ENCODE assay signal across 21 cellular contexts in genomic region chr5:167763772-167764171, GRCh38.
DNase-seq lines count a peak whose midpoint lies in the region; ATAC-seq and TF ChIP-seq lines count a peak whose summit lies in the region.
"Had no signal": no experiment of that assay in that cellular context is flagged by ENCODE, and none has a peak within 500 bp of the region (broad histone marks: within the 10 kb centered on the region; RNA-seq: fewer than 3 reads in every experiment).

No MANE protein-coding gene starts in this region.

- H3K9me3 Mint-ChIP-seq in HFFc6, result no peaks in the 10 kb centered on the region
- H3K9me3 Mint-ChIP-seq: activated CD4-positive, alpha-beta T cell treated with anti-CD3 and anti-CD28 coated beads, Interleukin-2, amount 10 ng/mL, durations not matched to agents 7 days and 5 days; CD8-positive, alpha-beta T cell; neural progenitor cell had no signal

- no peak for ATAC-seq in Right ventricle myocardium inferior
- ATAC-seq: CD8-positive, alpha-beta T cell; left lobe of liver; stimulated activated naive B cell treated with anti-CD40 and anti-IgM and Interleukin-4, amounts not matched to agents 10 μg/mL and 1 μg/mL and 100 μg/mL, for 72 hours had no signal

- no peaks in the 10 kb centered on the region for H3K36me3 Mint-ChIP-seq in HFFc6 (ENCODE audit: low read depth)
- H3K36me3 Mint-ChIP-seq: CD8-positive, alpha-beta T cell; stimulated activated naive B cell treated with anti-CD40 and anti-IgM and Interleukin-4, amounts not matched to agents 10 μg/mL and 1 μg/mL and 100 μg/mL, for 72 hours had no signal

- peak overlapping the region; percentile 28; the same call in 1 of the 2 replicates for H3K27ac Mint-ChIP-seq in HFFc6
- H3K27ac Mint-ChIP-seq: activated CD4-positive, alpha-beta T cell treated with anti-CD3 and anti-CD28 coated beads, Interleukin-2, amount 10 ng/mL, durations not matched to agents 7 days and 5 days; CD8-positive, alpha-beta T cell; neural progenitor cell; stimulated activated naive B cell treated with anti-CD40 and anti-IgM and Interleukin-4, amounts not matched to agents 10 μg/mL and 1 μg/mL and 100 μg/mL, for 72 hours had no signal

- DNase-seq in AG08395 (ENCODE audit: low spot score) (peak; percentile 52), HFFc6 (peak; percentile 62), amniotic stem cell (lab: John Stamatoyannopoulos, UW) (peak; percentile 36), head of caudate nucleus (peak in 26 of 42 donors; percentile 15 to 77 (median 38)), NCI-H2107 treated with DMSO at 0.1 percent for 48 hours (lab: John Stamatoyannopoulos, UW; ENCODE audit: unreplicated experiment) (no peak), retina (no peak), NOMO-1 (lab: John Stamatoyannopoulos, UW; ENCODE audit: unreplicated experiment in 2 of 2) (no peak), Right ventricle myocardium inferior (ENCODE audit: missing footprints) (no peak)
- DNase-seq: activated CD4-positive, alpha-beta T cell treated with anti-CD3 and anti-CD28 coated beads, Interleukin-2, amount 10 ng/mL, durations not matched to agents 7 days and 5 days; activated T-cell treated with anti-CD3 and anti-CD28 coated beads for 4 hours; CD8-positive, alpha-beta T cell; DMS79 treated with DMSO at 0.1 percent for 48 hours; KG1; NCI-H1105 treated with DMSO at 0.1 percent for 48 hours; NCI-H748 treated with DMSO at 0.1 percent for 48 hours; Peyer's patch; stimulated activated naive B cell treated with anti-CD40 and anti-IgM and Interleukin-4, amounts not matched to agents 10 μg/mL and 1 μg/mL and 100 μg/mL, for 72 hours; SW 1271; tibial artery had no signal

- H3K4me3 Mint-ChIP-seq in HFFc6, result no peak overlapping the region
- H3K4me3 Mint-ChIP-seq: activated CD4-positive, alpha-beta T cell treated with anti-CD3 and anti-CD28 coated beads, Interleukin-2, amount 10 ng/mL, durations not matched to agents 7 days and 5 days; CD8-positive, alpha-beta T cell; neural progenitor cell; stimulated activated naive B cell treated with anti-CD40 and anti-IgM and Interleukin-4, amounts not matched to agents 10 μg/mL and 1 μg/mL and 100 μg/mL, for 72 hours had no signal

- no peaks in the 10 kb centered on the region for H3K27me3 Mint-ChIP-seq in HFFc6 (ENCODE audit: insufficient read depth)
- H3K27me3 Mint-ChIP-seq: activated CD4-positive, alpha-beta T cell treated with anti-CD3 and anti-CD28 coated beads, Interleukin-2, amount 10 ng/mL, durations not matched to agents 7 days and 5 days; stimulated activated naive B cell treated with anti-CD40 and anti-IgM and Interleukin-4, amounts not matched to agents 10 μg/mL and 1 μg/mL and 100 μg/mL, for 72 hours had no signal

- TF ChIP-seq CTCF in HFFc6 (IDR thresholded peaks at IDR 0.05), result no peak

- H3K4me1 Mint-ChIP-seq in HFFc6 (ENCODE audit: low read depth), result peaks cover 50% of the 10 kb centered on the region
- H3K4me1 Mint-ChIP-seq: activated CD4-positive, alpha-beta T cell treated with anti-CD3 and anti-CD28 coated beads, Interleukin-2, amount 10 ng/mL, durations not matched to agents 7 days and 5 days; stimulated activated naive B cell treated with anti-CD40 and anti-IgM and Interleukin-4, amounts not matched to agents 10 μg/mL and 1 μg/mL and 100 μg/mL, for 72 hours had no signal

- intact Hi-C loops in head of caudate nucleus (cut with DNase I) (no loop called here), Right ventricle myocardium inferior (cut with DNase I) (no loop called here)

Comparison
In these comparisons a context has a peak if more than half of its experiments do, and no peak if none do; other contexts are left out.
1. DNase-seq: peak in AG08395 (single experiment), HFFc6 (single experiment), amniotic stem cell (single experiment) and head of caudate nucleus (26 of 42); none in NCI-H2107 treated with DMSO at 0.1 percent for 48 hours (single experiment), retina (single experiment), NOMO-1 (0 of 2) and Right ventricle myocardium inferior (single experiment).